2 cellular contexts compared by ENCODE assay signal in genomic region chr15:76377217-76377616, GRCh38.
A peak's percentile ranks its signal among the peaks of the same experiment; 100 is the strongest.
TF ChIP-seq lines count a peak whose summit lies in the region.

No MANE protein-coding gene starts in this region.

TF ChIP-seq in HEK293, 187 proteins besides CTCF, POLR2A, EP300 and RAD21:
- TF ChIP-seq PRDM4 (tag by site-specific recombination; IDR thresholded peaks at IDR 0.05) (peak; percentile 22; the same call in 1 of the 2 replicates), ZNF174 (tag by site-specific recombination; IDR thresholded peaks at IDR 0.05) (no peak)

TF ChIP-seq in HepG2, 621 proteins besides CTCF, POLR2A, EP300 and RAD21 (continues in another document):
- TF ChIP-seq ARID2 (CRISPR knock-in tag; IDR thresholded peaks at IDR 0.05; ENCODE audit: borderline replicate concordance): no peak
- TF ChIP-seq AHR (CRISPR knock-in tag; IDR thresholded peaks at IDR 0.05): no peak
- TF ChIP-seq BRCA1 (CRISPR knock-in tag; IDR thresholded peaks at IDR 0.05): no peak
- TF ChIP-seq CHCHD3 (CRISPR knock-in tag; IDR thresholded peaks at IDR 0.05): no peak
- no peak for TF ChIP-seq TBL1XR1 (IDR thresholded peaks at IDR 0.05; ENCODE audit: borderline replicate concordance, low read length, partially characterized antibody)
- TF ChIP-seq SP2 (CRISPR knock-in tag; IDR thresholded peaks at IDR 0.05): no peak
- TF ChIP-seq ZBTB2 (CRISPR knock-in tag; IDR thresholded peaks at IDR 0.05; ENCODE audit: low read depth): no peak
- TF ChIP-seq ARID5B (CRISPR knock-in tag; IDR thresholded peaks at IDR 0.05): peak; percentile 57; the same call in 1 of the 2 replicates
- no peak for TF ChIP-seq ZNF510 (CRISPR knock-in tag; IDR thresholded peaks at IDR 0.05; ENCODE audit: low read depth)
- TF ChIP-seq SSRP1 (CRISPR knock-in tag; IDR thresholded peaks at IDR 0.05): no peak
- no peak for TF ChIP-seq ZFP36L1 (CRISPR knock-in tag; IDR thresholded peaks at IDR 0.05)
- no peak for TF ChIP-seq HBP1 (CRISPR knock-in tag; IDR thresholded peaks at IDR 0.05; ENCODE audit: low read depth)
- TF ChIP-seq, protein P1, sequence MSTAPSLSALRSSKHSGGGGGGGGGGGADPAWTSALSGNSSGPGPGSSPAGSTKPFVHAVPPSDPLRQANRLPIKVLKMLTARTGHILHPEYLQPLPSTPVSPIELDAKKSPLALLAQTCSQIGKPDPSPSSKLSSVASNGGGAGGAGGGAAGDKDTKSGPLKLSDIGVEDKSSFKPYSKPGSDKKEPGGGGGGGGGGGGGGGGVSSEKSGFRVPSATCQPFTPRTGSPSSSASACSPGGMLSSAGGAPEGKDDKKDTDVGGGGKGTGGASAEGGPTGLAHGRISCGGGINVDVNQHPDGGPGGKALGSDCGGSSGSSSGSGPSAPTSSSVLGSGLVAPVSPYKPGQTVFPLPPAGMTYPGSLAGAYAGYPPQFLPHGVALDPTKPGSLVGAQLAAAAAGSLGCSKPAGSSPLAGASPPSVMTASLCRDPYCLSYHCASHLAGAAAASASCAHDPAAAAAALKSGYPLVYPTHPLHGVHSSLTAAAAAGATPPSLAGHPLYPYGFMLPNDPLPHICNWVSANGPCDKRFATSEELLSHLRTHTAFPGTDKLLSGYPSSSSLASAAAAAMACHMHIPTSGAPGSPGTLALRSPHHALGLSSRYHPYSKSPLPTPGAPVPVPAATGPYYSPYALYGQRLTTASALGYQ (CRISPR knock-in tag; IDR thresholded peaks at IDR 0.05): no peak
- TF ChIP-seq ZNF235 (CRISPR knock-in tag; IDR thresholded peaks at IDR 0.05; ENCODE audit: borderline replicate concordance): no peak
- TF ChIP-seq ZNF543 (CRISPR knock-in tag; IDR thresholded peaks at IDR 0.05): no peak
- no peak for TF ChIP-seq HOXD1 (CRISPR knock-in tag; IDR thresholded peaks at IDR 0.05)
- TF ChIP-seq HNRNPH1 (optimal IDR thresholded peaks at IDR 0.05; ENCODE audit: low read depth, low read length): no peak
- TF ChIP-seq ZNF570 (CRISPR knock-in tag; IDR thresholded peaks at IDR 0.05; ENCODE audit: borderline replicate concordance): no peak
- TF ChIP-seq BATF2 (CRISPR knock-in tag; IDR thresholded peaks at IDR 0.05): no peak
- TF ChIP-seq POLR2AphosphoS5 (IDR thresholded peaks at IDR 0.05; ENCODE audit: low read depth, low read length): no peak
- no peak for TF ChIP-seq ZBTB3 (CRISPR knock-in tag; IDR thresholded peaks at IDR 0.05; ENCODE audit: borderline replicate concordance, low read depth)
- TF ChIP-seq ZNF598 (CRISPR knock-in tag; IDR thresholded peaks at IDR 0.05; ENCODE audit: borderline replicate concordance): no peak
- no peak for TF ChIP-seq HOXA5 (CRISPR knock-in tag; IDR thresholded peaks at IDR 0.05)
- TF ChIP-seq ARNTL (CRISPR knock-in tag; IDR thresholded peaks at IDR 0.05): no peak
- TF ChIP-seq IKZF1 (IDR thresholded peaks at IDR 0.05): no peak
- TF ChIP-seq MIER3 (CRISPR knock-in tag; IDR thresholded peaks at IDR 0.05; ENCODE audit: borderline replicate concordance): no peak
- no peak for TF ChIP-seq ZNF839 (CRISPR knock-in tag; IDR thresholded peaks at IDR 0.05; ENCODE audit: borderline replicate concordance)
- TF ChIP-seq HHEX (CRISPR knock-in tag; IDR thresholded peaks at IDR 0.05): no peak
- TF ChIP-seq ZNF441 (CRISPR knock-in tag; IDR thresholded peaks at IDR 0.05; ENCODE audit: borderline replicate concordance): no peak
- no peak for TF ChIP-seq SRSF4 (IDR thresholded peaks at IDR 0.05; ENCODE audit: low read depth, low read length, poor library complexity, severe bottlenecking)
- no peak for TF ChIP-seq NR3C1 (CRISPR knock-in tag; IDR thresholded peaks at IDR 0.05)
- no peak for TF ChIP-seq YY1 (IDR thresholded peaks at IDR 0.05; ENCODE audit: insufficient read depth, insufficient replicate concordance, low read depth, low read length)
- TF ChIP-seq MEIS1 (CRISPR knock-in tag; IDR thresholded peaks at IDR 0.05; ENCODE audit: borderline replicate concordance): no peak
- TF ChIP-seq GATA4 (IDR thresholded peaks at IDR 0.05; ENCODE audit: borderline replicate concordance, low read depth): no peak; the same call in 1 of the 2 replicates
- no peak for TF ChIP-seq RBM22 (optimal IDR thresholded peaks at IDR 0.05; ENCODE audit: low read length)
- TF ChIP-seq SAP130 (CRISPR knock-in tag; IDR thresholded peaks at IDR 0.05; ENCODE audit: low read depth): 0 out of 2 replicates have a peak, but pooled peaks have one; percentile 21
- TF ChIP-seq ZNF691 (CRISPR knock-in tag; IDR thresholded peaks at IDR 0.05; ENCODE audit: borderline replicate concordance, low read depth): no peak
- no peak for TF ChIP-seq ZNF609 (CRISPR knock-in tag; IDR thresholded peaks at IDR 0.05; ENCODE audit: borderline replicate concordance)
- no peak for TF ChIP-seq ZNF460 (CRISPR knock-in tag; IDR thresholded peaks at IDR 0.05; ENCODE audit: borderline replicate concordance)
- no peak for TF ChIP-seq PATZ1 (CRISPR knock-in tag; IDR thresholded peaks at IDR 0.05)
- TF ChIP-seq NR1H2 (CRISPR knock-in tag; IDR thresholded peaks at IDR 0.05; ENCODE audit: borderline replicate concordance, low read depth): no peak
- TF ChIP-seq FOXA3 (CRISPR knock-in tag; IDR thresholded peaks at IDR 0.05): peak; percentile 35; the same call in 1 of the 2 replicates
- no peak for TF ChIP-seq ZNF552 (CRISPR knock-in tag; IDR thresholded peaks at IDR 0.05; ENCODE audit: borderline replicate concordance)
- no peak for TF ChIP-seq ELF1 (CRISPR knock-in tag; IDR thresholded peaks at IDR 0.05)
- TF ChIP-seq ZNF329 (CRISPR knock-in tag; IDR thresholded peaks at IDR 0.05; ENCODE audit: low read depth): no peak
- no peak for TF ChIP-seq ZNF3 (CRISPR knock-in tag; IDR thresholded peaks at IDR 0.05)
- TF ChIP-seq TBX2 (CRISPR knock-in tag; IDR thresholded peaks at IDR 0.05; ENCODE audit: borderline replicate concordance): peak; percentile 93
- TF ChIP-seq ZNF44 (CRISPR knock-in tag; IDR thresholded peaks at IDR 0.05): no peak
- no peak for TF ChIP-seq CBX5 (CRISPR knock-in tag; IDR thresholded peaks at IDR 0.05; ENCODE audit: borderline replicate concordance)
- peak; percentile 97 for TF ChIP-seq RARA (CRISPR knock-in tag; IDR thresholded peaks at IDR 0.05)
